Comparison of ENCODE assay signal across 8 cellular contexts in genomic region chr3:18443670-18444596, GRCh38. TPM values are rescaled to one million over a fixed set of nuclear protein-coding genes. Genes with fewer than 3 reads are reported as not detected.
A peak's percentile ranks its signal among the peaks of the same experiment; 100 is the strongest.
DNase-seq lines count a peak whose midpoint lies in the region; ATAC-seq, FAIRE-seq and TF ChIP-seq lines count a peak whose summit lies in the region.

No MANE protein-coding gene starts in this region.

- H3K9ac ChIP-seq in OCI-LY3 (ENCODE audit: low read length): peak overlapping the region; percentile 42

- H3K79me2 ChIP-seq in OCI-LY3 (ENCODE audit: low read length): no peaks in the 10 kb centered on the region

- 0 to 1% (median 0%) methylated on average over 56 of the region's 56 CpGs for WGBS in small intestine, 3 donors

- ATAC-seq in HG03457 (IDR thresholded peaks at IDR 0.05; ENCODE audit: unreplicated experiment): no peak

- H3K27ac ChIP-seq in OCI-LY3 (ENCODE audit: low read length) (no peak overlapping the region), small intestine (ENCODE audit: low read depth in 1 of 2, low read length in 1 of 2) (peak overlapping the region in 1 of 2 donors; percentile 16)

- no peaks in the 10 kb centered on the region for H4K20me1 ChIP-seq in OCI-LY3 (ENCODE audit: insufficient read depth, low read length)

- FAIRE-seq in small intestine (lab: Jason Lieb, UNC): no peak

- H3K9me3 ChIP-seq in OCI-LY3 (ENCODE audit: insufficient read depth, low read length) (0 out of 2 replicates have a peak, but pooled peaks cover 3% of the 10 kb centered on the region), small intestine (ENCODE audit: control insufficient read depth, low read depth) (peaks cover under 1% of the 10 kb centered on the region)

- H3K4me1 ChIP-seq in OCI-LY3 (ENCODE audit: low read length) (peaks cover 23% of the 10 kb centered on the region), small intestine (ENCODE audit: control insufficient read depth in 2 of 2, insufficient read depth in 1 of 2, low read depth in 1 of 2, low read length in 1 of 2) (peaks cover 0 to 2% of the 10 kb centered on the region in 2 donors)

- no peak for TF ChIP-seq CTCF in OCI-LY3 (IDR thresholded peaks at IDR 0.05; ENCODE audit: low read depth, low read length)

- DNase-seq in EH (ENCODE audit: low read depth) (peak; percentile 3), astrocyte of the hippocampus (ENCODE audit: low read depth, low spot score) (peak; percentile 46), iPS-NIHi7 (ENCODE audit: extremely low spot score) (peak; percentile 49), small intestine (no peak), OCI-M2 (lab: John Stamatoyannopoulos, UW; ENCODE audit: unreplicated experiment) (no peak), foreskin melanocyte (no peak)

- H3K4me3 ChIP-seq in OCI-LY3 (ENCODE audit: low read length) (peak overlapping the region; percentile 79), small intestine (ENCODE audit: low read depth in 1 of 2, low read length in 2 of 2) (peak overlapping the region; percentile 55 to 59)

- H3K4me2 ChIP-seq in OCI-LY3 (ENCODE audit: low read length): peak overlapping the region; percentile 80

- peak overlapping the region; percentile 34 for H2AFZ ChIP-seq in OCI-LY3 (ENCODE audit: low read depth, low read length)

- H3K36me3 ChIP-seq in OCI-LY3 (replicated peaks; ENCODE audit: low read depth, low read length) (no peaks in the 10 kb centered on the region), small intestine (ENCODE audit: control insufficient read depth in 2 of 2, insufficient read depth in 2 of 2, low read length in 2 of 2) (no peaks in the 10 kb centered on the region)

- peaks cover 33% of the 10 kb centered on the region for H3K27me3 ChIP-seq in OCI-LY3 (ENCODE audit: low read depth, low read length)
- H3K27me3 ChIP-seq in small intestine (ENCODE audit: control insufficient read depth in 2 of 2, insufficient read depth in 2 of 2, low read length in 2 of 2): peaks cover 0 to 2% of the 10 kb centered on the region in 2 donors

RNA-seq across cellular contexts. Expression of gene SATB1, which starts 18.8 kb away (rescaled TPM):
- polyA plus RNA-seq in small intestine: 10 to 100 TPM in 1 of 3 donors, 1 to 10 TPM in 2; 8.1 to 10.7 (median 9.5) TPM

Comparison
In these comparisons a context has a peak if more than half of its experiments do, and no peak if none do; other contexts are left out.
1. DNase-seq: peak in EH (single experiment), astrocyte of the hippocampus (single experiment) and iPS-NIHi7 (single experiment); none in small intestine (single experiment), OCI-M2 (single experiment) and foreskin melanocyte (single experiment).